In genomic region chr9:13125261-13125660, GRCh38 we compare ENCODE assay signal across 34 cellular contexts.
"Had no signal": no experiment of that assay in that cellular context is flagged by ENCODE, and none has a peak within 500 bp of the region (broad histone marks: within the 10 kb centered on the region; RNA-seq: fewer than 3 reads in every experiment).

No MANE protein-coding gene starts in this region.

- H3K9me3 ChIP-seq: ascending aorta, gastrocnemius medialis, heart left ventricle had no signal

- H3K27me3 ChIP-seq: ascending aorta, brain microvascular endothelial cell, dorsolateral prefrontal cortex, gastrocnemius medialis, heart left ventricle had no signal

- H3K4me3 ChIP-seq: ascending aorta, coronary artery, dorsolateral prefrontal cortex, gastrocnemius medialis, heart left ventricle had no signal

- FAIRE-seq: bronchial epithelial cell had no signal

- H3K27ac Mint-ChIP-seq: activated B cell treated with CpG ODN at 0.5 μM for 24 hours; activated CD4-positive, alpha-beta memory T cell treated with anti-CD3 and anti-CD28 coated beads for 36 hours; activated CD4-positive, alpha-beta T cell treated with anti-CD3 and anti-CD28 coated beads for 36 hours; activated CD4-positive, alpha-beta T cell treated with anti-CD3 and anti-CD28 coated beads, Interleukin-2, amount 10 ng/mL, durations not matched to agents 24 days and 14 days; activated CD8-positive, alpha-beta memory T cell treated with anti-CD3 and anti-CD28 coated beads, Interleukin-2, amount 10 ng/mL, durations not matched to agents 7 days and 5 days; activated CD8-positive, alpha-beta T cell treated with anti-CD3 and anti-CD28 coated beads, Interleukin-2, amount 10 ng/mL, durations not matched to agents 7 days and 5 days; activated naive CD4-positive, alpha-beta T cell treated with anti-CD3 and anti-CD28 coated beads, Interleukin-2, amount 10 ng/mL, durations not matched to agents 7 days and 5 days; activated naive CD4-positive, alpha-beta T cell treated with anti-CD3 and anti-CD28 coated beads, Interleukin-2, amount 50 U/mL, for 72 hours; activated naive CD8-positive, alpha-beta T cell treated with anti-CD3 and anti-CD28 coated beads, Interleukin-2, amount 10 ng/mL, durations not matched to agents 7 days and 5 days; activated T-helper 1 cell treated with anti-CD3 and anti-CD28 coated beads, Interleukin-12 subunit alpha, Interleukin-12 subunit beta, Interleukin-2, Interleukin-4 antibody, amounts not matched to agents 30 ng/mL and 10 ng/mL and 1 ng/mL, durations not matched to agents 14 hours and 24 hours and 36 hours; activated T-helper 2 cell treated with anti-CD3 and anti-CD28 coated beads, Interferon-gamma antibody, Interleukin-2, Interleukin-4, amounts not matched to agents 10 μg/mL and 5 μg/mL and 100 μg/mL, durations not matched to agents 14 hours and 24 hours and 36 hours; dendritic cell treated with granulocyte-macrophage colony-stimulating factor and Interleukin-4, amounts not matched to agents 40 ng/mL and 50 ng/mL, for 4 days; endodermal cell; T-helper 17 cell; T-helper 2 cell treated with Interferon-gamma antibody and Interleukin-4, amounts not matched to agents 5 μg/mL and 100 μg/mL, for 36 hours had no signal

- H3K4me1 Mint-ChIP-seq: activated B cell treated with CpG ODN at 0.5 μM for 24 hours; activated CD4-positive, alpha-beta T cell treated with anti-CD3 and anti-CD28 coated beads for 36 hours; activated CD4-positive, alpha-beta T cell treated with anti-CD3 and anti-CD28 coated beads, Interleukin-2, amount 10 ng/mL, durations not matched to agents 24 days and 14 days; activated CD8-positive, alpha-beta memory T cell treated with anti-CD3 and anti-CD28 coated beads, Interleukin-2, amount 10 ng/mL, durations not matched to agents 7 days and 5 days; activated naive CD4-positive, alpha-beta T cell treated with anti-CD3 and anti-CD28 coated beads, Interleukin-2, amount 10 ng/mL, durations not matched to agents 7 days and 5 days; activated naive CD8-positive, alpha-beta T cell treated with anti-CD3 and anti-CD28 coated beads, Interleukin-2, amount 10 ng/mL, durations not matched to agents 7 days and 5 days; central memory CD8-positive, alpha-beta T cell; endodermal cell; T-helper 17 cell had no signal

- H3K4me3 Mint-ChIP-seq: activated B cell treated with CpG ODN at 0.5 μM for 24 hours; activated CD4-positive, alpha-beta memory T cell treated with anti-CD3 and anti-CD28 coated beads for 36 hours; activated CD4-positive, alpha-beta T cell treated with anti-CD3 and anti-CD28 coated beads for 36 hours; activated CD4-positive, alpha-beta T cell treated with anti-CD3 and anti-CD28 coated beads, Interleukin-2, amount 10 ng/mL, durations not matched to agents 24 days and 14 days; activated CD8-positive, alpha-beta memory T cell treated with anti-CD3 and anti-CD28 coated beads, Interleukin-2, amount 10 ng/mL, durations not matched to agents 7 days and 5 days; activated CD8-positive, alpha-beta T cell treated with anti-CD3 and anti-CD28 coated beads, Interleukin-2, amount 10 ng/mL, durations not matched to agents 7 days and 5 days; activated naive CD4-positive, alpha-beta T cell treated with anti-CD3 and anti-CD28 coated beads, Interleukin-2, amount 10 ng/mL, durations not matched to agents 7 days and 5 days; activated naive CD8-positive, alpha-beta T cell treated with anti-CD3 and anti-CD28 coated beads, Interleukin-2, amount 10 ng/mL, durations not matched to agents 7 days and 5 days; activated T-helper 1 cell treated with anti-CD3 and anti-CD28 coated beads, Interleukin-12 subunit alpha, Interleukin-12 subunit beta, Interleukin-2, Interleukin-4 antibody, amounts not matched to agents 30 ng/mL and 10 ng/mL and 1 ng/mL, durations not matched to agents 14 hours and 24 hours and 36 hours; central memory CD8-positive, alpha-beta T cell; dendritic cell treated with granulocyte-macrophage colony-stimulating factor and Interleukin-4, amounts not matched to agents 40 ng/mL and 50 ng/mL, for 4 days; endodermal cell; T-helper 17 cell; T-helper 2 cell treated with Interferon-gamma antibody and Interleukin-4, amounts not matched to agents 5 μg/mL and 100 μg/mL, for 36 hours had no signal

- H3K36me3 Mint-ChIP-seq: activated CD4-positive, alpha-beta memory T cell treated with anti-CD3 and anti-CD28 coated beads for 36 hours; activated CD8-positive, alpha-beta memory T cell treated with anti-CD3 and anti-CD28 coated beads, Interleukin-2, amount 10 ng/mL, durations not matched to agents 7 days and 5 days; activated naive CD4-positive, alpha-beta T cell treated with anti-CD3 and anti-CD28 coated beads, Interleukin-2, amount 10 ng/mL, durations not matched to agents 7 days and 5 days; activated naive CD4-positive, alpha-beta T cell treated with anti-CD3 and anti-CD28 coated beads, Interleukin-2, amount 50 U/mL, for 72 hours; activated naive CD8-positive, alpha-beta T cell treated with anti-CD3 and anti-CD28 coated beads, Interleukin-2, amount 10 ng/mL, durations not matched to agents 7 days and 5 days had no signal

- H3K27me3 Mint-ChIP-seq: activated B cell treated with CpG ODN at 0.5 μM for 24 hours; activated CD4-positive, alpha-beta memory T cell treated with anti-CD3 and anti-CD28 coated beads for 36 hours; activated CD4-positive, alpha-beta T cell treated with anti-CD3 and anti-CD28 coated beads for 36 hours; activated CD4-positive, alpha-beta T cell treated with anti-CD3 and anti-CD28 coated beads, Interleukin-2, amount 10 ng/mL, durations not matched to agents 24 days and 14 days; activated CD8-positive, alpha-beta memory T cell treated with anti-CD3 and anti-CD28 coated beads, Interleukin-2, amount 10 ng/mL, durations not matched to agents 7 days and 5 days; activated naive CD4-positive, alpha-beta T cell treated with anti-CD3 and anti-CD28 coated beads, Interleukin-2, amount 10 ng/mL, durations not matched to agents 7 days and 5 days; activated naive CD8-positive, alpha-beta T cell treated with anti-CD3 and anti-CD28 coated beads, Interleukin-2, amount 10 ng/mL, durations not matched to agents 7 days and 5 days; central memory CD8-positive, alpha-beta T cell; dendritic cell treated with granulocyte-macrophage colony-stimulating factor and Interleukin-4, amounts not matched to agents 40 ng/mL and 50 ng/mL, for 4 days; T-helper 17 cell had no signal

- H3K4me1 ChIP-seq: ascending aorta, gastrocnemius medialis, heart left ventricle had no signal

- ATAC-seq: activated CD4-positive, alpha-beta T cell treated with anti-CD3 and anti-CD28 coated beads for 36 hours; activated CD4-positive, CD25-positive, alpha-beta regulatory T cell treated with anti-CD3 and anti-CD28 coated beads, Interleukin-2, amount 50 U/mL, for 24 hours; activated CD8-positive, alpha-beta memory T cell treated with anti-CD3 and anti-CD28 coated beads, Interleukin-2, amount 10 ng/mL, durations not matched to agents 7 days and 5 days; activated CD8-positive, alpha-beta T cell treated with anti-CD3 and anti-CD28 coated beads, Interleukin-2, amount 10 ng/mL, durations not matched to agents 7 days and 5 days; activated naive CD4-positive, alpha-beta T cell treated with anti-CD3 and anti-CD28 coated beads, Interleukin-2, amount 50 U/mL, for 72 hours; esophagus mucosa; gastrocnemius medialis; heart left ventricle; T-helper 17 cell had no signal

- DNase-seq: activated B cell treated with CpG ODN at 0.5 μM for 24 hours; activated CD4-positive, alpha-beta memory T cell treated with anti-CD3 and anti-CD28 coated beads for 36 hours; activated CD4-positive, alpha-beta T cell treated with anti-CD3 and anti-CD28 coated beads for 36 hours; activated CD4-positive, alpha-beta T cell treated with anti-CD3 and anti-CD28 coated beads, Interleukin-2, amount 10 ng/mL, durations not matched to agents 24 days and 14 days; activated CD8-positive, alpha-beta memory T cell treated with anti-CD3 and anti-CD28 coated beads, Interleukin-2, amount 10 ng/mL, durations not matched to agents 7 days and 5 days; activated CD8-positive, alpha-beta memory T cell treated with anti-CD3 and anti-CD28 coated beads, Interleukin-2, amount 50 U/mL, for 4 hours; activated CD8-positive, alpha-beta T cell treated with anti-CD3 and anti-CD28 coated beads, Interleukin-2, amount 10 ng/mL, durations not matched to agents 7 days and 5 days; activated gamma-delta T cell; activated naive CD4-positive, alpha-beta T cell; activated naive CD4-positive, alpha-beta T cell treated with anti-CD3 and anti-CD28 coated beads, Interleukin-2, amount 10 ng/mL, durations not matched to agents 7 days and 5 days; activated naive CD8-positive, alpha-beta T cell treated with anti-CD3 and anti-CD28 coated beads, Interleukin-2, amount 10 ng/mL, durations not matched to agents 7 days and 5 days; activated T-cell treated with anti-CD3 and anti-CD28 coated beads, Interleukin-2, amount 50 U/mL, for 1 hour; activated T-cell treated with anti-CD3 and anti-CD28 coated beads, Interleukin-2, amount 50 U/mL, for 48 hours; brain microvascular endothelial cell; dorsolateral prefrontal cortex; effector memory CD4-positive, alpha-beta T cell; endodermal cell; gastrocnemius medialis; glutamatergic neuron; heart left ventricle; T-helper 17 cell; T1000; WERI-Rb-1 had no signal

- H3K9me3 Mint-ChIP-seq: activated CD4-positive, alpha-beta T cell treated with anti-CD3 and anti-CD28 coated beads, Interleukin-2, amount 10 ng/mL, durations not matched to agents 24 days and 14 days; activated naive CD8-positive, alpha-beta T cell treated with anti-CD3 and anti-CD28 coated beads, Interleukin-2, amount 10 ng/mL, durations not matched to agents 7 days and 5 days; activated T-helper 1 cell treated with anti-CD3 and anti-CD28 coated beads, Interleukin-12 subunit alpha, Interleukin-12 subunit beta, Interleukin-2, Interleukin-4 antibody, amounts not matched to agents 30 ng/mL and 10 ng/mL and 1 ng/mL, durations not matched to agents 14 hours and 24 hours and 36 hours; dendritic cell treated with granulocyte-macrophage colony-stimulating factor and Interleukin-4, amounts not matched to agents 40 ng/mL and 50 ng/mL, for 4 days; endodermal cell had no signal

- H3K27ac ChIP-seq: ascending aorta, brain microvascular endothelial cell, coronary artery, gastrocnemius medialis, heart left ventricle, WERI-Rb-1 had no signal
